Comparison of ENCODE assay signal across 1 cellular context in the genomic region with DNA sequence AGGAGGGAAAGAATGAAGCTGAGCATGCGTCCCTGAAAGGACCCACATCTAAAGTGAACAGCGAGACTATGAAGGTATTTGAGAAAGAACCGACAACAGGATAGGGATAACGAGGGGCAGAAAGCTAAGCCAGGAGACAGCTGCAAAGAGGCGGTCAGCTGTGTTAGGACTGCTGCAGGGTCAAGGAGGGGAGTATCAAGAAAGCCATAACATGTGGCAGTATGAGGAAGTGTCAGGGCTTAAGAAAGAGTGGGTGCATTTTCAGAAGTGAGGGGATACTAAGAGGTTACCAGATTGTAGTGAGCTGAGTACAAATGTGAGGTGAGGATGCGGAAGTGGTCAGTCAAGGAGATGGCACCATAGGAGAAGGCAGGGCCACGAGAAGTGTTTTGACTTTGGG.
TF ChIP-seq lines count a peak whose summit lies in the region.

No MANE protein-coding gene starts in this region.

TF ChIP-seq in HepG2, 621 proteins besides CTCF, POLR2A, EP300 and RAD21 (continued from another document):
- no peak for TF ChIP-seq NFYC (CRISPR knock-in tag; IDR thresholded peaks at IDR 0.05)
- TF ChIP-seq, protein P1, sequence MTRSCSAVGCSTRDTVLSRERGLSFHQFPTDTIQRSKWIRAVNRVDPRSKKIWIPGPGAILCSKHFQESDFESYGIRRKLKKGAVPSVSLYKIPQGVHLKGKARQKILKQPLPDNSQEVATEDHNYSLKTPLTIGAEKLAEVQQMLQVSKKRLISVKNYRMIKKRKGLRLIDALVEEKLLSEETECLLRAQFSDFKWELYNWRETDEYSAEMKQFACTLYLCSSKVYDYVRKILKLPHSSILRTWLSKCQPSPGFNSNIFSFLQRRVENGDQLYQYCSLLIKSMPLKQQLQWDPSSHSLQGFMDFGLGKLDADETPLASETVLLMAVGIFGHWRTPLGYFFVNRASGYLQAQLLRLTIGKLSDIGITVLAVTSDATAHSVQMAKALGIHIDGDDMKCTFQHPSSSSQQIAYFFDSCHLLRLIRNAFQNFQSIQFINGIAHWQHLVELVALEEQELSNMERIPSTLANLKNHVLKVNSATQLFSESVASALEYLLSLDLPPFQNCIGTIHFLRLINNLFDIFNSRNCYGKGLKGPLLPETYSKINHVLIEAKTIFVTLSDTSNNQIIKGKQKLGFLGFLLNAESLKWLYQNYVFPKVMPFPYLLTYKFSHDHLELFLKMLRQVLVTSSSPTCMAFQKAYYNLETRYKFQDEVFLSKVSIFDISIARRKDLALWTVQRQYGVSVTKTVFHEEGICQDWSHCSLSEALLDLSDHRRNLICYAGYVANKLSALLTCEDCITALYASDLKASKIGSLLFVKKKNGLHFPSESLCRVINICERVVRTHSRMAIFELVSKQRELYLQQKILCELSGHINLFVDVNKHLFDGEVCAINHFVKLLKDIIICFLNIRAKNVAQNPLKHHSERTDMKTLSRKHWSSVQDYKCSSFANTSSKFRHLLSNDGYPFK (CRISPR knock-in tag; IDR thresholded peaks at IDR 0.05; ENCODE audit: borderline replicate concordance) = no peak
